1 cellular context compared by ENCODE assay signal in genomic region chr5:6734243-6734695, GRCh38.
TF ChIP-seq lines count a peak whose summit lies in the region.

No MANE protein-coding gene starts in this region.

TF ChIP-seq in IMR-90, 13 proteins besides CTCF, POLR2A, EP300 and RAD21:
- no peak for TF ChIP-seq SMC3 (IDR thresholded peaks at IDR 0.05; ENCODE audit: low read depth, low read length)
- TF ChIP-seq MXI1 (IDR thresholded peaks at IDR 0.05; ENCODE audit: borderline replicate concordance, low read depth, low read length) = no peak
- no peak for TF ChIP-seq ELK1 (IDR thresholded peaks at IDR 0.05; ENCODE audit: borderline replicate concordance, low read depth, low read length)
- no peak for TF ChIP-seq NFE2L2 (IDR thresholded peaks at IDR 0.05; ENCODE audit: low read depth, low read length)
- TF ChIP-seq, protein P1, sequence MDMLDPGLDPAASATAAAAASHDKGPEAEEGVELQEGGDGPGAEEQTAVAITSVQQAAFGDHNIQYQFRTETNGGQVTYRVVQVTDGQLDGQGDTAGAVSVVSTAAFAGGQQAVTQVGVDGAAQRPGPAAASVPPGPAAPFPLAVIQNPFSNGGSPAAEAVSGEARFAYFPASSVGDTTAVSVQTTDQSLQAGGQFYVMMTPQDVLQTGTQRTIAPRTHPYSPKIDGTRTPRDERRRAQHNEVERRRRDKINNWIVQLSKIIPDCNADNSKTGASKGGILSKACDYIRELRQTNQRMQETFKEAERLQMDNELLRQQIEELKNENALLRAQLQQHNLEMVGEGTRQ (IDR thresholded peaks at IDR 0.05; ENCODE audit: low read depth, low read length) = no peak
